In genomic region chr3:190092250-190092649, GRCh38 we compare ENCODE assay signal across 10 cellular contexts. TPM values are rescaled to one million over a fixed set of nuclear protein-coding genes. Genes with fewer than 3 reads are reported as not detected.
DNase-seq lines count a peak whose midpoint lies in the region; ATAC-seq, FAIRE-seq and TF ChIP-seq lines count a peak whose summit lies in the region.
"Had no signal": no experiment of that assay in that cellular context is flagged by ENCODE, and none has a peak within 500 bp of the region (broad histone marks: within the 10 kb centered on the region; RNA-seq: fewer than 3 reads in every experiment).

No MANE protein-coding gene starts in this region.

- H3K36me3 ChIP-seq in GM23248 (ENCODE audit: low read depth) (no peaks in the 10 kb centered on the region), sigmoid colon (no peaks in the 10 kb centered on the region)

- no peak for TF ChIP-seq POLR2A in sigmoid colon (IDR thresholded peaks at IDR 0.05)

- DNase-seq in GM23248 = peak; percentile 76
- peak; percentile 68 for DNase-seq in RCC 7860 (ENCODE audit: low spot score)
- DNase-seq in fibroblast of mammary gland (ENCODE audit: low read depth) = peak; percentile 71
- no peak for DNase-seq in sigmoid colon
- DNase-seq in inferior parietal cortex (ENCODE audit: extremely low spot score) = no peak
- DNase-seq: trophoblast cell had no signal

- peak overlapping the region; percentile 84 for H3K4me2 ChIP-seq in GM23248 (ENCODE audit: unreplicated experiment)

- H3K27me3 ChIP-seq in GM23248 (replicated peaks; ENCODE audit: insufficient read depth) (no peaks in the 10 kb centered on the region), sigmoid colon (no peaks in the 10 kb centered on the region)

- H3F3A ChIP-seq in GM23248 (ENCODE audit: insufficient read depth) = peaks cover 18% of the 10 kb centered on the region

- no peak for TF ChIP-seq CTCF in fibroblast of mammary gland (conservative IDR thresholded peaks at IDR 0.05; ENCODE audit: control insufficient read depth, insufficient read depth, low read depth, low read length)
- TF ChIP-seq CTCF in sigmoid colon (IDR thresholded peaks at IDR 0.05) = no peak

- in situ Hi-C loops in GM23248 (cut with MboI) = no loop called here

- no peaks in the 10 kb centered on the region for H3K9me2 ChIP-seq in GM23248 (ENCODE audit: insufficient read depth)

- peaks cover 27% of the 10 kb centered on the region for H3K4me1 ChIP-seq in GM23248 (ENCODE audit: insufficient read depth)
- H3K4me1 ChIP-seq in sigmoid colon = peaks cover 0 to 49% (median 38%) of the 10 kb centered on the region in 4 donors

- FAIRE-seq in RCC 7860 (lab: Jason Lieb, UNC) = peak; percentile 95

- H3K9me3 ChIP-seq in GM23248 (ENCODE audit: low read depth) (no peaks in the 10 kb centered on the region), sigmoid colon (no peaks in the 10 kb centered on the region)

- H3K27ac ChIP-seq in GM23248 (no peak overlapping the region), sigmoid colon (peak overlapping the region; percentile 56 to 69 (median 62))
- H3K27ac ChIP-seq: HL-60 had no signal

- no peak overlapping the region for H2AFZ ChIP-seq in GM23248

- no peaks in the 10 kb centered on the region for H4K20me1 ChIP-seq in GM23248 (ENCODE audit: insufficient read depth)

- WGBS in GM23248 (ENCODE audit: low coverage in 1 of 2, low lambda C conversion rate in 2 of 2, missing lambda C conversion rate in 2 of 2), 2 experiments = 39 to 42% methylated on average over 2 of the region's 2 CpGs
- 48 to 77% methylated on average over 2 of the region's 2 CpGs for WGBS in sigmoid colon, 2 donors

- H3K4me3 ChIP-seq in GM23248 (0 out of 2 replicates have a peak overlapping the region, but pooled peaks have one; percentile 19), fibroblast of mammary gland (ENCODE audit: control insufficient read depth, low read depth, low read length) (no peak overlapping the region), sigmoid colon (no peak overlapping the region)

- H3K79me2 ChIP-seq in GM23248 (ENCODE audit: insufficient read depth) = no peaks in the 10 kb centered on the region

- TF ChIP-seq EP300 in sigmoid colon (IDR thresholded peaks at IDR 0.05) = no peak

- no peak for ATAC-seq in HG02763 (IDR thresholded peaks at IDR 0.05; ENCODE audit: unreplicated experiment)
- no peak for ATAC-seq in HG02938 (IDR thresholded peaks at IDR 0.05; ENCODE audit: unreplicated experiment)
- no peak for ATAC-seq in HG02970 (IDR thresholded peaks at IDR 0.05; ENCODE audit: low FRiP score, unreplicated experiment)

- no peak overlapping the region for H3K9ac ChIP-seq in GM23248

- intact Hi-C loops in sigmoid colon (cut with DNase I) = no loop called here

RNA-seq across cellular contexts. Expression of gene P3H2, which starts 28.4 kb away (rescaled TPM):
- 14.9 and 41.5 TPM in 2 replicates for total RNA-seq in GM23248 (2014; rRNA removed; shearing (Covaris generic))
- 4.7 and 5.3 TPM in 2 replicates for polyA plus RNA-seq in GM23248 (2016; fragmentation: Nextera tagmentation; extraction: Ambion mirVana)
- total RNA-seq in sigmoid colon = 10 to 100 TPM; 29.6 to 41.7 (median 34.4) TPM
- 10 to 100 TPM in 1 of 3 donors, 1 to 10 TPM in 2; 1.8 to 17.7 (median 6.0) TPM for polyA plus RNA-seq in sigmoid colon

Comparison
In these comparisons a context has a peak if more than half of its experiments do, and no peak if none do; other contexts are left out.
1. DNase-seq: peak in GM23248 (single experiment), RCC 7860 (single experiment) and fibroblast of mammary gland (single experiment); none in sigmoid colon (single experiment) and inferior parietal cortex (single experiment).